In the genomic region with DNA sequence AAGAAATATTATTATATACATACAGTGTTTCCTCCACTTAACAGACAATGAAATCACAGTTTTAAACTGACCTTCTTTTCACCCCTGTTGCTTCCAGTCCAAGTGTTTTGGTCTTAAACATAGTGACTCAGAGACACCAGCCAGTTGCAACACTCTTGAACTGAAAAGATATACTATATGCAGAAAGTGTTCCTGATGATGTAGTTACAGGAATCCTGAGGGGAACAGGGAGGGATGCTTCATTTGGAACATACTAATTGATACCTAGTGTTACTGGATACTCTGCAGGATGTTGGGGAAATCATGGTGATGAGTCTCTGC, we compare ENCODE assay signal across 17 cellular contexts.
DNase-seq lines count a peak whose midpoint lies in the region; ATAC-seq and TF ChIP-seq lines count a peak whose summit lies in the region.
"Had no signal": no experiment of that assay in that cellular context is flagged by ENCODE, and none has a peak within 500 bp of the region (broad histone marks: within the 10 kb centered on the region; RNA-seq: fewer than 3 reads in every experiment).

No MANE protein-coding gene starts in this region.

- H3K79me2 ChIP-seq in smooth muscle cell (ENCODE audit: low read depth) = no peaks in the 10 kb centered on the region

- H3K36me3 Mint-ChIP-seq in MCF 10A (ENCODE audit: insufficient read depth, unreplicated experiment) = no peaks in the 10 kb centered on the region
- no peaks in the 10 kb centered on the region for H3K36me3 Mint-ChIP-seq in T-helper 17 cell (ENCODE audit: low read depth)
- H3K36me3 Mint-ChIP-seq: CD8-positive, alpha-beta T cell had no signal

- no peaks in the 10 kb centered on the region for H3K4me1 ChIP-seq in smooth muscle cell (ENCODE audit: low read depth)
- H3K4me1 ChIP-seq: prostate gland, uterus had no signal

- H4K20me1 ChIP-seq in smooth muscle cell (ENCODE audit: low read depth) = no peaks in the 10 kb centered on the region

- peaks cover 13% of the 10 kb centered on the region for H3K4me1 Mint-ChIP-seq in MCF 10A (ENCODE audit: insufficient read depth, unreplicated experiment)
- no peaks in the 10 kb centered on the region for H3K4me1 Mint-ChIP-seq in T-helper 17 cell

- no TSS peak for BruUV-seq in MCF 10A (replicated peaks; lab: Mats Ljungman, UMichigan)

- H3K4me3 ChIP-seq in AG09309 (ENCODE audit: control insufficient read depth, low read depth, low read length) (no peak overlapping the region), smooth muscle cell (no peak overlapping the region)
- H3K4me3 ChIP-seq: K562, prostate gland, SJCRH30, uterus had no signal

- POLR2A ChIA-PET in MCF 10A (lab: Yijun Ruan, JAX) = no interaction called here

- H3K4me2 ChIP-seq in smooth muscle cell = no peak overlapping the region

- H3K9ac ChIP-seq in smooth muscle cell (ENCODE audit: low read depth) = no peak overlapping the region

- H3K9me3 ChIP-seq in smooth muscle cell (replicated peaks; ENCODE audit: low read depth) (peaks cover 9% of the 10 kb centered on the region), T-helper 17 cell (ENCODE audit: control insufficient read depth, low read length, poor library complexity, severe bottlenecking) (peaks cover 6% of the 10 kb centered on the region)
- H3K9me3 ChIP-seq: prostate gland, SJCRH30 had no signal

- no peak overlapping the region for H2AFZ ChIP-seq in smooth muscle cell (ENCODE audit: low read depth)

- H3K36me3 ChIP-seq in smooth muscle cell (ENCODE audit: low read depth) = no peaks in the 10 kb centered on the region
- H3K36me3 ChIP-seq: prostate gland, SJCRH30, uterus had no signal

- no peak overlapping the region for H3K4me3 Mint-ChIP-seq in MCF 10A (ENCODE audit: unreplicated experiment)
- H3K4me3 Mint-ChIP-seq in T-helper 17 cell = no peak overlapping the region
- H3K4me3 Mint-ChIP-seq: activated naive CD4-positive, alpha-beta T cell treated with anti-CD3 and anti-CD28 coated beads for 36 hours; CD8-positive, alpha-beta T cell had no signal

- no peaks in the 10 kb centered on the region for H3K27me3 Mint-ChIP-seq in MCF 10A (ENCODE audit: insufficient read depth, unreplicated experiment)
- no peaks in the 10 kb centered on the region for H3K27me3 Mint-ChIP-seq in T-helper 17 cell

- no peak overlapping the region for H3K27ac Mint-ChIP-seq in MCF 10A (ENCODE audit: low read depth, unreplicated experiment)
- H3K27ac Mint-ChIP-seq in T-helper 17 cell = no peak overlapping the region
- H3K27ac Mint-ChIP-seq: activated naive CD4-positive, alpha-beta T cell treated with anti-CD3 and anti-CD28 coated beads for 36 hours; CD8-positive, alpha-beta T cell had no signal

- intact Hi-C loops in MCF 10A (cut with micrococcal nuclease) = no loop called here

- peaks cover 16% of the 10 kb centered on the region for H3K9me3 Mint-ChIP-seq in MCF 10A (ENCODE audit: unreplicated experiment)

- ATAC-seq in T-helper 17 cell (no peak), HG03565 (IDR thresholded peaks at IDR 0.05; ENCODE audit: unreplicated experiment) (no peak)
- ATAC-seq: CD8-positive, alpha-beta T cell; K562 had no signal

- peak; percentile 65 for DNase-seq in AG09309 (ENCODE audit: low read depth)
- peak; percentile 54 for DNase-seq in HPDE6-E6E7 (ENCODE audit: extremely low spot score)
- peak; percentile 83 for DNase-seq in MCF 10A (ENCODE audit: unreplicated experiment)
- DNase-seq in iris pigment epithelial cell (ENCODE audit: low read depth) = peak; percentile 97
- DNase-seq in smooth muscle cell (lab: John Stamatoyannopoulos, UW; ENCODE audit: unreplicated experiment) = no peak
- no peak for DNase-seq in activated CD4-positive, CD25-positive, alpha-beta regulatory T cell treated with anti-CD3 and anti-CD28 coated beads, Interleukin-2, amount 50 U/mL, for 72 hours
- no peak for DNase-seq in T-helper 17 cell
- DNase-seq: activated CD4-positive, alpha-beta T cell treated with anti-CD3 and anti-CD28 coated beads for 48 hours; activated naive CD4-positive, alpha-beta T cell treated with anti-CD3 and anti-CD28 coated beads for 36 hours; CD8-positive, alpha-beta T cell; effector CD8-positive, alpha-beta T cell; NCI-H2227 treated with DMSO at 0.1 percent for 48 hours had no signal

- CTCF ChIA-PET in MCF 10A (lab: Yijun Ruan, JAX) = no interaction called here

- TF ChIP-seq CTCF in AG09309 (IDR thresholded peaks at IDR 0.05; ENCODE audit: control insufficient read depth, insufficient read depth, low read depth, low read length, missing control alignments) = no peak
- TF ChIP-seq CTCF in MCF 10A (IDR thresholded peaks at IDR 0.05; ENCODE audit: unreplicated experiment) = no peak
- TF ChIP-seq CTCF in smooth muscle cell (IDR thresholded peaks at IDR 0.05; ENCODE audit: borderline replicate concordance, insufficient read depth, poor library complexity, severe bottlenecking) = no peak

- no peaks in the 10 kb centered on the region for H3F3A ChIP-seq in smooth muscle cell (ENCODE audit: low read depth)

- H3K27me3 ChIP-seq in smooth muscle cell (ENCODE audit: low read depth) = no peaks in the 10 kb centered on the region
- H3K27me3 ChIP-seq: SJCRH30, uterus had no signal

- no peak overlapping the region for H3K27ac ChIP-seq in smooth muscle cell (ENCODE audit: low read depth)
- H3K27ac ChIP-seq: prostate gland, SJCRH30, uterus had no signal

Comparison
In these comparisons a context has a peak if more than half of its experiments do, and no peak if none do; other contexts are left out.
1. DNase-seq: peak in AG09309 (single experiment), HPDE6-E6E7 (single experiment), MCF 10A (single experiment) and iris pigment epithelial cell (single experiment); none in smooth muscle cell (single experiment), activated CD4-positive, CD25-positive, alpha-beta regulatory T cell treated with anti-CD3 and anti-CD28 coated beads, Interleukin-2, amount 50 U/mL, for 72 hours (single experiment) and T-helper 17 cell (0 of 3).